29 cellular contexts compared by ENCODE assay signal in genomic region chr17:12940699-12941098, GRCh38.
A peak's percentile ranks its signal among the peaks of the same experiment; 100 is the strongest.
DNase-seq lines count a peak whose midpoint lies in the region; ATAC-seq, FAIRE-seq and TF ChIP-seq lines count a peak whose summit lies in the region.
"Had no signal": no experiment of that assay in that cellular context is flagged by ENCODE, and none has a peak within 500 bp of the region (broad histone marks: within the 10 kb centered on the region; RNA-seq: fewer than 3 reads in every experiment).

No MANE protein-coding gene starts in this region.

- H3K23ac ChIP-seq in trophoblast cell (ENCODE audit: low read length): no peak overlapping the region

- H4K8ac ChIP-seq in trophoblast cell (ENCODE audit: low read depth, low read length): no peak overlapping the region

- H3K79me1 ChIP-seq in trophoblast cell (ENCODE audit: low read length): no peaks in the 10 kb centered on the region

- H3K9me3 ChIP-seq in trophoblast cell (ENCODE audit: insufficient read depth, low read depth, low read length): no peaks in the 10 kb centered on the region

- no peak for ATAC-seq in GM18520 (IDR thresholded peaks at IDR 0.05; ENCODE audit: unreplicated experiment)
- ATAC-seq: K562, Right ventricle myocardium inferior, SK-N-SH treated with all-trans-retinoic acid at 6 μM for 48 hours had no signal

- H3K18ac ChIP-seq in trophoblast cell (ENCODE audit: low read length): no peak overlapping the region

- H2AK5ac ChIP-seq in trophoblast cell (ENCODE audit: low read length): no peak overlapping the region

- H3K9ac ChIP-seq in trophoblast cell (ENCODE audit: low read length): no peak overlapping the region
- H3K9ac ChIP-seq: BLaER1 treated with 17β-estradiol and CSF1 and Interleukin-3, amounts not matched to agents 10 nM and 100 nM; GM23248 had no signal

- no peaks in the 10 kb centered on the region for H3K4me1 ChIP-seq in trophoblast cell (ENCODE audit: control insufficient read depth in 1 of 2, insufficient read depth in 2 of 2, low read length in 2 of 2)
- H3K4me1 ChIP-seq: BLaER1 treated with 17β-estradiol and CSF1 and Interleukin-3, amounts not matched to agents 10 nM and 100 nM; SJCRH30 had no signal

- no peak overlapping the region for H4K12ac ChIP-seq in trophoblast cell (ENCODE audit: low read depth, low read length)

- H3K27ac ChIP-seq in trophoblast cell (ENCODE audit: low read depth, low read length): no peak overlapping the region
- H3K27ac ChIP-seq: BLaER1 treated with 17β-estradiol and CSF1 and Interleukin-3, amounts not matched to agents 10 nM and 100 nM; GM23248; PC-9; SJCRH30 had no signal

- peak; percentile 31 for FAIRE-seq in GM18507 (lab: Jason Lieb, UNC)
- FAIRE-seq: A204.1, D721Med, HTR-8/SVneo, K562 had no signal

- H3K4me3 ChIP-seq in GM06990 (replicated peaks; ENCODE audit: low read depth, low read length) (no peak overlapping the region), trophoblast cell (ENCODE audit: low read depth, low read length) (no peak overlapping the region)
- H3K4me3 ChIP-seq: BLaER1 treated with 17β-estradiol and CSF1 and Interleukin-3, amounts not matched to agents 10 nM and 100 nM; GM23248; K562; PC-9; SJCRH30 had no signal

- H2AFZ ChIP-seq in trophoblast cell (ENCODE audit: insufficient read depth, low read length, poor library complexity): no peak overlapping the region
- H2AFZ ChIP-seq: GM23248, PC-9 had no signal

- no peaks in the 10 kb centered on the region for H3K27me3 ChIP-seq in GM06990 (replicated peaks; ENCODE audit: control insufficient read depth, insufficient read depth, low read length)
- no peaks in the 10 kb centered on the region for H3K27me3 ChIP-seq in trophoblast cell (ENCODE audit: insufficient read depth, low read length)
- H3K27me3 ChIP-seq: BLaER1 treated with 17β-estradiol and CSF1 and Interleukin-3, amounts not matched to agents 10 nM and 100 nM had no signal

- H3K36me3 ChIP-seq in GM06990 (ENCODE audit: control insufficient read depth, insufficient read depth, low read length): peaks cover 3% of the 10 kb centered on the region
- no peaks in the 10 kb centered on the region for H3K36me3 ChIP-seq in trophoblast cell (ENCODE audit: control insufficient read depth in 1 of 2, insufficient read depth in 2 of 2, low read length in 2 of 2)
- H3K36me3 ChIP-seq: SJCRH30 had no signal

- peak; percentile 37 for DNase-seq in GM06990 (ENCODE audit: extremely low read depth, insufficient read length)
- no peak for DNase-seq in GM18507 (ENCODE audit: extremely low spot score, insufficient read length, low read depth)
- peak; percentile 41 to 49 for DNase-seq in NCI-H526 (lab: John Stamatoyannopoulos, UW)
- DNase-seq in germinal center (ENCODE audit: low spot score): peak; percentile 71
- no peak for DNase-seq in trophoblast cell
- DNase-seq in LoVo (ENCODE audit: low spot score): no peak
- DNase-seq in iPS-NIHi11 (ENCODE audit: low spot score): no peak
- DNase-seq: CD4-positive, alpha-beta T cell; GM23248; H7; MM.1S; NCI-H1048; NCI-H1417 treated with DMSO at 0.1 percent for 48 hours; NCI-H1694 treated with DMSO at 0.1 percent for 48 hours; NCI-H2081 treated with DMSO at 0.1 percent for 48 hours; NCI-H2171; NCI-H226; NCI-H510A; NCI-H748 treated with DMSO at 0.1 percent for 48 hours; PC-9; SJCRH30 had no signal

- TF ChIP-seq CTCF in GM06990 (IDR thresholded peaks at IDR 0.05; ENCODE audit: insufficient read depth, low read length, poor library complexity, severe bottlenecking): no peak

- H3K14ac ChIP-seq in trophoblast cell (ENCODE audit: low read length): no peak overlapping the region

- no peak overlapping the region for H2BK5ac ChIP-seq in trophoblast cell (ENCODE audit: low read depth, low read length, poor library complexity)

- H4K91ac ChIP-seq in trophoblast cell (ENCODE audit: low read depth, low read length): no peak overlapping the region

- no peak overlapping the region for H3K4ac ChIP-seq in trophoblast cell (ENCODE audit: low read depth, low read length)

- H3K79me2 ChIP-seq in trophoblast cell (ENCODE audit: control insufficient read depth, insufficient read depth, low read length, poor library complexity): no peaks in the 10 kb centered on the region

- no peak overlapping the region for H3K4me2 ChIP-seq in trophoblast cell (ENCODE audit: low read length)
- H3K4me2 ChIP-seq: BLaER1 treated with 17β-estradiol and CSF1 and Interleukin-3, amounts not matched to agents 10 nM and 100 nM; PC-9 had no signal

- no CpG with 5 or more reads among the region's 2 CpGs for WGBS in trophoblast cell (ENCODE audit: extremely low coverage, insufficient coverage, insufficient read length)

- H2BK12ac ChIP-seq in trophoblast cell (ENCODE audit: low read length): no peak overlapping the region

- H2BK120ac ChIP-seq in trophoblast cell (ENCODE audit: insufficient read depth, low read length, poor library complexity): no peak overlapping the region

Comparison
In these comparisons a context has a peak if more than half of its experiments do, and no peak if none do; other contexts are left out.
1. DNase-seq: peak in GM06990 (single experiment), NCI-H526 (2 of 2) and germinal center (single experiment); none in GM18507 (single experiment), trophoblast cell (0 of 2), LoVo (single experiment) and iPS-NIHi11 (single experiment).